8 cellular contexts compared by ENCODE assay signal in genomic region chrX:48911407-48912182, GRCh38. TPM values are rescaled to one million over a fixed set of nuclear protein-coding genes. Genes with fewer than 3 reads are reported as not detected.
DNase-seq lines count a peak whose midpoint lies in the region; ATAC-seq lines count a peak whose summit lies in the region.

Gene SLC35A2 (minus strand): TSS chrX:48911646. CDS start chrX:48911636, 10 bp downstream.

- H3K27me3 Mint-ChIP-seq in IgD-negative memory B cell = peaks cover 4% of the 10 kb centered on the region

- peak; percentile 66 for DNase-seq in COLO829 (ENCODE audit: low spot score)
- DNase-seq in OCI-M1 (lab: John Stamatoyannopoulos, UW) = peak; percentile 96
- DNase-seq in activated T-cell treated with anti-CD3 and anti-CD28 coated beads for 1 hour (ENCODE audit: low read depth) = peak; percentile 76
- DNase-seq in epidermal melanocyte (ENCODE audit: insufficient read length, low spot score) = peak; percentile 64
- peak; percentile 57 for DNase-seq in middle frontal gyrus (ENCODE audit: extremely low spot score, low spot score)
- DNase-seq in stimulated activated CD8-positive, alpha-beta memory T cell treated with anti-CD3 and anti-CD28 coated beads, Interleukin-2, amount 100 ng/mL, for 1 hour (ENCODE audit: low read depth in 2 of 2) = peak; percentile 73 to 80

- H3K4me1 Mint-ChIP-seq in IgD-negative memory B cell = peaks cover 15 to 30% (median 16%) of the 10 kb centered on the region in 3 donors

- ATAC-seq in GM21447 (IDR thresholded peaks at IDR 0.05; ENCODE audit: unreplicated experiment) = peak; percentile 61

- peak within 1 kb of the TSS; percentile 95 to 99 (median 98) for H3K27ac Mint-ChIP-seq in IgD-negative memory B cell

- no peaks in the 10 kb centered on the region for H3K9me3 Mint-ChIP-seq in IgD-negative memory B cell

- peak within 1 kb of the TSS; percentile 87 to 96 (median 92) for H3K4me3 Mint-ChIP-seq in IgD-negative memory B cell

- no peaks in the 10 kb centered on the region for H3K36me3 Mint-ChIP-seq in IgD-negative memory B cell

RNA-seq across cellular contexts. Expression of gene SLC35A2, which starts in this region (rescaled TPM):
- 9.6 TPM for polyA plus RNA-seq in IgD-negative memory B cell

Comparison
In these comparisons a context has a peak if more than half of its experiments do, and no peak if none do; other contexts are left out.
1. Peak in every context shown above with its lines: DNase-seq and ATAC-seq.